ENCODE assay signal across 21 cellular contexts in the genomic region with DNA sequence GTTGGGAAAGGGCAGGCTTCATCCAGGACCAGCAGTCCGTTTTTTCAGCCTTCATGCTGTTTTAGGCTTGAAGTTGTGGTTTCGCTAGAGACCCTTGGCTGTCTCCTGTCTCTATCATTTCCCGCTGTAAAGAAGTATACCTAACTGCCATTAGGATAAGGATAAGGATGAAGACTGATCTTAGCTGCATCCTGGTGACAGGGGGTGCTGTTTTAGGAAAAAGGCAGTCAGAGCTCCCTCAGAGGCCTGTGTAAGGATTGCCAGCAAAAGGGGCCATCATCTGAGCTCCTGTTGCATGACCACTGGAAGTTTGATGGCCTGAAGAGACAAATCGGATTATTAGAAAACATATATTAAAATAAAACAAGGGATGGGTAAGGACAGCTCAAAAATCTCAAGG.
DNase-seq lines count a peak whose midpoint lies in the region; ATAC-seq and TF ChIP-seq lines count a peak whose summit lies in the region.
"Had no signal": no experiment of that assay in that cellular context is flagged by ENCODE, and none has a peak within 500 bp of the region (broad histone marks: within the 10 kb centered on the region; RNA-seq: fewer than 3 reads in every experiment).

No MANE protein-coding gene starts in this region.

- DNase-seq in NCI-H82 (lab: John Stamatoyannopoulos, UW) (peak; percentile 2), NCI-H82 treated with DMSO at 0.1 percent for 48 hours (lab: John Stamatoyannopoulos, UW; ENCODE audit: unreplicated experiment) (no peak), WTC11 (ENCODE audit: low spot score) (peak; percentile 21), iPS-NIHi11 (ENCODE audit: low spot score) (peak; percentile 17), CD1c-positive myeloid dendritic cell (ENCODE audit: extremely low spot score) (no peak)
- DNase-seq in activated CD4-positive, alpha-beta memory T cell treated with anti-CD3 and anti-CD28 coated beads for 36 hours = no peak
- DNase-seq: CD8-positive, alpha-beta memory T cell; DMS79 treated with DMSO at 0.1 percent for 48 hours; Karpas-422; NCI-H1092; NCI-H1417 treated with DMSO at 0.1 percent for 48 hours; NCI-H187 treated with DMSO at 0.1 percent for 48 hours; NCI-H2107; NCI-H524; NCI-H748 treated with DMSO at 0.1 percent for 48 hours; NK-92 treated with Interleukin-12 subunit alpha and Interleukin-12 subunit beta, amount 100 ng/mL, for 24 hours; PC-3; SJCRH30 had no signal

- peaks cover 18% of the 10 kb centered on the region for H3K36me3 Mint-ChIP-seq in WTC11
- H3K36me3 Mint-ChIP-seq in activated CD4-positive, alpha-beta memory T cell treated with anti-CD3 and anti-CD28 coated beads for 36 hours = no peaks in the 10 kb centered on the region
- H3K36me3 Mint-ChIP-seq: CD8-positive, alpha-beta memory T cell had no signal

- H3K27me3 Mint-ChIP-seq in WTC11 (ENCODE audit: low read depth) = no peaks in the 10 kb centered on the region
- H3K27me3 Mint-ChIP-seq in activated CD4-positive, alpha-beta memory T cell treated with anti-CD3 and anti-CD28 coated beads for 36 hours = no peaks in the 10 kb centered on the region
- H3K27me3 Mint-ChIP-seq: B cell; CD8-positive, alpha-beta memory T cell had no signal

- no peak for TF ChIP-seq CTCF in WTC11 (IDR thresholded peaks at IDR 0.05)

- CTCF ChIA-PET in WTC11 (lab: Charles Lee) = interaction anchor here (0.5 to 1.6 kb wide), 9 partner anchors 11 to 970 kb away, joined by 3 to 7 read pairs (median 3); no protein-coding TSS in a partner anchor
- CTCF ChIA-PET in activated CD4-positive, alpha-beta memory T cell treated with anti-CD3 and anti-CD28 coated beads for 36 hours (lab: Charles Lee) = no interaction called here

- no peak overlapping the region for H3K27ac Mint-ChIP-seq in WTC11
- no peak overlapping the region for H3K27ac Mint-ChIP-seq in activated CD4-positive, alpha-beta memory T cell treated with anti-CD3 and anti-CD28 coated beads for 36 hours
- H3K27ac Mint-ChIP-seq: B cell; CD8-positive, alpha-beta memory T cell had no signal

- no peak overlapping the region for H3K4me3 Mint-ChIP-seq in WTC11
- no peak overlapping the region for H3K4me3 Mint-ChIP-seq in activated CD4-positive, alpha-beta memory T cell treated with anti-CD3 and anti-CD28 coated beads for 36 hours
- H3K4me3 Mint-ChIP-seq: B cell; CD8-positive, alpha-beta memory T cell had no signal

- H3K9me3 Mint-ChIP-seq in WTC11 = peaks cover 25% of the 10 kb centered on the region
- peaks cover 10% of the 10 kb centered on the region for H3K9me3 Mint-ChIP-seq in activated CD4-positive, alpha-beta memory T cell treated with anti-CD3 and anti-CD28 coated beads for 36 hours

- H3K4me1 Mint-ChIP-seq in WTC11 = peaks cover 11% of the 10 kb centered on the region; the same call in 1 of the 2 replicates
- no peaks in the 10 kb centered on the region for H3K4me1 Mint-ChIP-seq in activated CD4-positive, alpha-beta memory T cell treated with anti-CD3 and anti-CD28 coated beads for 36 hours (ENCODE audit: low read depth)
- H3K4me1 Mint-ChIP-seq: B cell; CD8-positive, alpha-beta memory T cell had no signal

- intact Hi-C loops in activated CD4-positive, alpha-beta memory T cell treated with anti-CD3 and anti-CD28 coated beads for 36 hours (cut with micrococcal nuclease) = no loop called here

- POLR2A ChIA-PET in WTC11 (lab: Charles Lee) = no interaction called here
- POLR2A ChIA-PET in activated CD4-positive, alpha-beta memory T cell treated with anti-CD3 and anti-CD28 coated beads for 36 hours (lab: Charles Lee) = no interaction called here

- ATAC-seq in WTC11 (peak; percentile 93), GM21576 (IDR thresholded peaks at IDR 0.05; ENCODE audit: unreplicated experiment) (no peak)
- ATAC-seq: HepG2, PC-3 had no signal

TF ChIP-seq in WTC11, 78 proteins besides CTCF, POLR2A, EP300 and RAD21:
- TF ChIP-seq, protein P1, sequence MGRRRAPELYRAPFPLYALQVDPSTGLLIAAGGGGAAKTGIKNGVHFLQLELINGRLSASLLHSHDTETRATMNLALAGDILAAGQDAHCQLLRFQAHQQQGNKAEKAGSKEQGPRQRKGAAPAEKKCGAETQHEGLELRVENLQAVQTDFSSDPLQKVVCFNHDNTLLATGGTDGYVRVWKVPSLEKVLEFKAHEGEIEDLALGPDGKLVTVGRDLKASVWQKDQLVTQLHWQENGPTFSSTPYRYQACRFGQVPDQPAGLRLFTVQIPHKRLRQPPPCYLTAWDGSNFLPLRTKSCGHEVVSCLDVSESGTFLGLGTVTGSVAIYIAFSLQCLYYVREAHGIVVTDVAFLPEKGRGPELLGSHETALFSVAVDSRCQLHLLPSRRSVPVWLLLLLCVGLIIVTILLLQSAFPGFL (CRISPR knock-in tag; IDR thresholded peaks at IDR 0.05; ENCODE audit: borderline replicate concordance) = no peak
- TF ChIP-seq, protein P2, sequence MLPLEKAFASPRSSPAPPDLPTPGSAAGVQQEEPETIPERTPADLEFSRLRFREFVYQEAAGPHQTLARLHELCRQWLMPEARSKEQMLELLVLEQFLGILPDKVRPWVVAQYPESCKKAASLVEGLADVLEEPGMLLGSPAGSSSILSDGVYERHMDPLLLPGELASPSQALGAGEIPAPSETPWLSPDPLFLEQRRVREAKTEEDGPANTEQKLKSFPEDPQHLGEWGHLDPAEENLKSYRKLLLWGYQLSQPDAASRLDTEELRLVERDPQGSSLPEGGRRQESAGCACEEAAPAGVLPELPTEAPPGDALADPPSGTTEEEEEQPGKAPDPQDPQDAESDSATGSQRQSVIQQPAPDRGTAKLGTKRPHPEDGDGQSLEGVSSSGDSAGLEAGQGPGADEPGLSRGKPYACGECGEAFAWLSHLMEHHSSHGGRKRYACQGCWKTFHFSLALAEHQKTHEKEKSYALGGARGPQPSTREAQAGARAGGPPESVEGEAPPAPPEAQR (CRISPR knock-in tag; IDR thresholded peaks at IDR 0.05) = no peak
- no peak for TF ChIP-seq ZNF416 (CRISPR knock-in tag; IDR thresholded peaks at IDR 0.05)
- TF ChIP-seq, protein P3, sequence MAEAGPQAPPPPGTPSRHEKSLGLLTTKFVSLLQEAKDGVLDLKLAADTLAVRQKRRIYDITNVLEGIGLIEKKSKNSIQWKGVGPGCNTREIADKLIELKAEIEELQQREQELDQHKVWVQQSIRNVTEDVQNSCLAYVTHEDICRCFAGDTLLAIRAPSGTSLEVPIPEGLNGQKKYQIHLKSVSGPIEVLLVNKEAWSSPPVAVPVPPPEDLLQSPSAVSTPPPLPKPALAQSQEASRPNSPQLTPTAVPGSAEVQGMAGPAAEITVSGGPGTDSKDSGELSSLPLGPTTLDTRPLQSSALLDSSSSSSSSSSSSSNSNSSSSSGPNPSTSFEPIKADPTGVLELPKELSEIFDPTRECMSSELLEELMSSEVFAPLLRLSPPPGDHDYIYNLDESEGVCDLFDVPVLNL (CRISPR knock-in tag; IDR thresholded peaks at IDR 0.05; ENCODE audit: borderline replicate concordance, low read depth) = no peak
- no peak for TF ChIP-seq ZNF671 (CRISPR knock-in tag; IDR thresholded peaks at IDR 0.05)
- TF ChIP-seq KAT7 (CRISPR knock-in tag; IDR thresholded peaks at IDR 0.05; ENCODE audit: borderline replicate concordance) = no peak
- TF ChIP-seq, protein P4, sequence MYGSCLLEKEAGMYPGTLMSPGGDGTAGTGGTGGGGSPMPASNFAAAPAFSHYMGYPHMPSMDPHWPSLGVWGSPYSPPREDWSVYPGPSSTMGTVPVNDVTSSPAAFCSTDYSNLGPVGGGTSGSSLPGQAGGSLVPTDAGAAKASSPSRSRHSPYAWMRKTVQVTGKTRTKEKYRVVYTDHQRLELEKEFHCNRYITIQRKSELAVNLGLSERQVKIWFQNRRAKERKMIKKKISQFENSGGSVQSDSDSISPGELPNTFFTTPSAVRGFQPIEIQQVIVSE (CRISPR knock-in tag; IDR thresholded peaks at IDR 0.05; ENCODE audit: borderline replicate concordance) = no peak
- TF ChIP-seq SP1 (CRISPR knock-in tag; conservative IDR thresholded peaks at IDR 0.05) = no peak
- TF ChIP-seq FOXP1 (CRISPR knock-in tag; IDR thresholded peaks at IDR 0.05; ENCODE audit: borderline replicate concordance) = no peak
- TF ChIP-seq EMX1 (CRISPR knock-in tag; IDR thresholded peaks at IDR 0.05) = no peak
- TF ChIP-seq, protein P5, sequence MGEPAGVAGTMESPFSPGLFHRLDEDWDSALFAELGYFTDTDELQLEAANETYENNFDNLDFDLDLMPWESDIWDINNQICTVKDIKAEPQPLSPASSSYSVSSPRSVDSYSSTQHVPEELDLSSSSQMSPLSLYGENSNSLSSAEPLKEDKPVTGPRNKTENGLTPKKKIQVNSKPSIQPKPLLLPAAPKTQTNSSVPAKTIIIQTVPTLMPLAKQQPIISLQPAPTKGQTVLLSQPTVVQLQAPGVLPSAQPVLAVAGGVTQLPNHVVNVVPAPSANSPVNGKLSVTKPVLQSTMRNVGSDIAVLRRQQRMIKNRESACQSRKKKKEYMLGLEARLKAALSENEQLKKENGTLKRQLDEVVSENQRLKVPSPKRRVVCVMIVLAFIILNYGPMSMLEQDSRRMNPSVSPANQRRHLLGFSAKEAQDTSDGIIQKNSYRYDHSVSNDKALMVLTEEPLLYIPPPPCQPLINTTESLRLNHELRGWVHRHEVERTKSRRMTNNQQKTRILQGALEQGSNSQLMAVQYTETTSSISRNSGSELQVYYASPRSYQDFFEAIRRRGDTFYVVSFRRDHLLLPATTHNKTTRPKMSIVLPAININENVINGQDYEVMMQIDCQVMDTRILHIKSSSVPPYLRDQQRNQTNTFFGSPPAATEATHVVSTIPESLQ (CRISPR knock-in tag; IDR thresholded peaks at IDR 0.05) = no peak
- TF ChIP-seq, protein P6, sequence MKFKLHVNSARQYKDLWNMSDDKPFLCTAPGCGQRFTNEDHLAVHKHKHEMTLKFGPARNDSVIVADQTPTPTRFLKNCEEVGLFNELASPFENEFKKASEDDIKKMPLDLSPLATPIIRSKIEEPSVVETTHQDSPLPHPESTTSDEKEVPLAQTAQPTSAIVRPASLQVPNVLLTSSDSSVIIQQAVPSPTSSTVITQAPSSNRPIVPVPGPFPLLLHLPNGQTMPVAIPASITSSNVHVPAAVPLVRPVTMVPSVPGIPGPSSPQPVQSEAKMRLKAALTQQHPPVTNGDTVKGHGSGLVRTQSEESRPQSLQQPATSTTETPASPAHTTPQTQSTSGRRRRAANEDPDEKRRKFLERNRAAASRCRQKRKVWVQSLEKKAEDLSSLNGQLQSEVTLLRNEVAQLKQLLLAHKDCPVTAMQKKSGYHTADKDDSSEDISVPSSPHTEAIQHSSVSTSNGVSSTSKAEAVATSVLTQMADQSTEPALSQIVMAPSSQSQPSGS (CRISPR knock-in tag; IDR thresholded peaks at IDR 0.05; ENCODE audit: borderline replicate concordance, low read depth) = no peak

Comparison
In these comparisons a context has a peak if more than half of its experiments do, and no peak if none do; other contexts are left out.
1. DNase-seq: peak in NCI-H82 (single experiment), WTC11 (single experiment) and iPS-NIHi11 (single experiment); none in NCI-H82 treated with DMSO at 0.1 percent for 48 hours (single experiment), CD1c-positive myeloid dendritic cell (single experiment) and activated CD4-positive, alpha-beta memory T cell treated with anti-CD3 and anti-CD28 coated beads for 36 hours (single experiment).